In genomic region chr7:130867039-130867438, GRCh38 we compare ENCODE assay signal across 19 cellular contexts.
DNase-seq lines count a peak whose midpoint lies in the region; ATAC-seq and TF ChIP-seq lines count a peak whose summit lies in the region.
"Had no signal": no experiment of that assay in that cellular context is flagged by ENCODE, and none has a peak within 500 bp of the region (broad histone marks: within the 10 kb centered on the region; RNA-seq: fewer than 3 reads in every experiment).

No MANE protein-coding gene starts in this region.

- intact Hi-C loops in activated CD8-positive, alpha-beta T cell treated with anti-CD3 and anti-CD28 coated beads for 36 hours (cut with micrococcal nuclease): no loop called here
- intact Hi-C loops in Calu3 (cut with micrococcal nuclease; ENCODE audit: unreplicated experiment) (no loop called here), psoas muscle (cut with DNase I) (no loop called here)

- no peak overlapping the region for H3K4me3 Mint-ChIP-seq in activated CD8-positive, alpha-beta T cell treated with anti-CD3 and anti-CD28 coated beads for 36 hours
- H3K4me3 Mint-ChIP-seq in activated CD8-positive, alpha-beta T cell treated with anti-CD3 and anti-CD28 coated beads, Interleukin-2, amount 10 ng/mL, durations not matched to agents 7 days and 5 days: no peak overlapping the region
- H3K4me3 Mint-ChIP-seq in Calu3 (ENCODE audit: low read depth, unreplicated experiment): no peak overlapping the region

- ATAC-seq in activated CD8-positive, alpha-beta T cell treated with anti-CD3 and anti-CD28 coated beads for 36 hours: peak; percentile 13
- no peak for ATAC-seq in activated CD8-positive, alpha-beta T cell treated with anti-CD3 and anti-CD28 coated beads, Interleukin-2, amount 10 ng/mL, durations not matched to agents 7 days and 5 days
- ATAC-seq in SK-N-SH treated with all-trans-retinoic acid at 6 μM for 48 hours (peak; percentile 18), psoas muscle (peak in 3 of 4 donors; percentile 3 to 11 (median 8))

- no peaks in the 10 kb centered on the region for H3K27me3 Mint-ChIP-seq in activated CD8-positive, alpha-beta T cell treated with anti-CD3 and anti-CD28 coated beads for 36 hours
- H3K27me3 Mint-ChIP-seq in activated CD8-positive, alpha-beta T cell treated with anti-CD3 and anti-CD28 coated beads, Interleukin-2, amount 10 ng/mL, durations not matched to agents 7 days and 5 days (ENCODE audit: low read depth): no peaks in the 10 kb centered on the region
- no peaks in the 10 kb centered on the region for H3K27me3 Mint-ChIP-seq in Calu3 (ENCODE audit: unreplicated experiment)

- H3K27me3 ChIP-seq in psoas muscle (ENCODE audit: insufficient read depth in 3 of 3, low read length in 2 of 3): no peaks in the 10 kb centered on the region
- H3K27me3 ChIP-seq: neutrophil had no signal

- WGBS in psoas muscle, 3 donors: 91 to 94% (median 93%) methylated on average over 2 of the region's 2 CpGs

- H3K36me3 ChIP-seq in psoas muscle (ENCODE audit: insufficient read depth in 1 of 2, low read depth in 1 of 2): peaks cover 11 to 100% of the 10 kb centered on the region in 2 donors

- H3K4me1 ChIP-seq in psoas muscle: no peaks in the 10 kb centered on the region

- no peak overlapping the region for H3K27ac Mint-ChIP-seq in activated CD8-positive, alpha-beta T cell treated with anti-CD3 and anti-CD28 coated beads for 36 hours
- H3K27ac Mint-ChIP-seq in activated CD8-positive, alpha-beta T cell treated with anti-CD3 and anti-CD28 coated beads, Interleukin-2, amount 10 ng/mL, durations not matched to agents 7 days and 5 days: no peak overlapping the region
- peak overlapping the region; percentile 71 for H3K27ac Mint-ChIP-seq in Calu3 (ENCODE audit: unreplicated experiment)

- POLR2A ChIA-PET in activated CD8-positive, alpha-beta T cell treated with anti-CD3 and anti-CD28 coated beads for 36 hours (lab: Charles Lee): interaction anchor here (1.1 to 2.3 kb wide), 3 partner anchors 8 to 93 kb away, joined by 3 to 10 read pairs (median 4); no protein-coding TSS in a partner anchor
- POLR2A ChIA-PET in activated CD8-positive, alpha-beta T cell treated with anti-CD3 and anti-CD28 coated beads, Interleukin-2, amount 10 ng/mL, durations not matched to agents 7 days and 5 days (lab: Charles Lee): no interaction called here
- POLR2A ChIA-PET in HEK293T (lab: Yijun Ruan, JAX): no interaction called here

- H3K36me3 Mint-ChIP-seq in activated CD8-positive, alpha-beta T cell treated with anti-CD3 and anti-CD28 coated beads for 36 hours (ENCODE audit: low read depth): peaks cover 88% of the 10 kb centered on the region
- peaks cover 65% of the 10 kb centered on the region for H3K36me3 Mint-ChIP-seq in activated CD8-positive, alpha-beta T cell treated with anti-CD3 and anti-CD28 coated beads, Interleukin-2, amount 10 ng/mL, durations not matched to agents 7 days and 5 days (ENCODE audit: low read depth)
- H3K36me3 Mint-ChIP-seq in Calu3 (ENCODE audit: insufficient read depth, unreplicated experiment): peaks cover 93% of the 10 kb centered on the region

- TF ChIP-seq CTCF in activated CD8-positive, alpha-beta T cell treated with anti-CD3 and anti-CD28 coated beads for 36 hours (IDR thresholded peaks at IDR 0.05): no peak
- TF ChIP-seq CTCF in Calu3 (IDR thresholded peaks at IDR 0.05; ENCODE audit: unreplicated experiment) (no peak), psoas muscle (IDR thresholded peaks at IDR 0.05) (no peak)

- no peaks in the 10 kb centered on the region for H3K9me3 ChIP-seq in psoas muscle
- H3K9me3 ChIP-seq: neutrophil had no signal

- H3K4me1 Mint-ChIP-seq in activated CD8-positive, alpha-beta T cell treated with anti-CD3 and anti-CD28 coated beads for 36 hours (ENCODE audit: low read depth): peaks cover 2% of the 10 kb centered on the region
- no peaks in the 10 kb centered on the region for H3K4me1 Mint-ChIP-seq in activated CD8-positive, alpha-beta T cell treated with anti-CD3 and anti-CD28 coated beads, Interleukin-2, amount 10 ng/mL, durations not matched to agents 7 days and 5 days (ENCODE audit: low read depth)
- H3K4me1 Mint-ChIP-seq in Calu3 (ENCODE audit: low read depth, unreplicated experiment): peaks cover 15% of the 10 kb centered on the region

- CTCF ChIA-PET in activated CD8-positive, alpha-beta T cell treated with anti-CD3 and anti-CD28 coated beads for 36 hours (lab: Charles Lee): interaction anchor here (1.9 kb wide), 1 partner anchor 8 kb away, joined by 7 read pairs; no protein-coding TSS in a partner anchor
- CTCF ChIA-PET in activated CD8-positive, alpha-beta T cell treated with anti-CD3 and anti-CD28 coated beads, Interleukin-2, amount 10 ng/mL, durations not matched to agents 7 days and 5 days (lab: Charles Lee): interaction anchor here (1.1 to 1.4 kb wide), 2 partner anchors 8 to 11 kb away, joined by 3 read pairs; no protein-coding TSS in a partner anchor
- CTCF ChIA-PET in Calu3 (lab: Charles Lee) (no interaction called here), HEK293T (lab: Yijun Ruan, JAX) (interaction anchor here (1.0 kb wide), 1 partner anchor 8 kb away, joined by 3 read pairs; no protein-coding TSS in a partner anchor)

- H3K4me3 ChIP-seq in psoas muscle: no peak overlapping the region

- no TSS peak for BruUV-seq in Calu3 (replicated peaks; lab: Mats Ljungman, UMichigan)

- H3K9me3 Mint-ChIP-seq in activated CD8-positive, alpha-beta T cell treated with anti-CD3 and anti-CD28 coated beads for 36 hours: peaks cover 6% of the 10 kb centered on the region
- peaks cover 11% of the 10 kb centered on the region for H3K9me3 Mint-ChIP-seq in activated CD8-positive, alpha-beta T cell treated with anti-CD3 and anti-CD28 coated beads, Interleukin-2, amount 10 ng/mL, durations not matched to agents 7 days and 5 days (ENCODE audit: insufficient read depth)
- H3K9me3 Mint-ChIP-seq in Calu3 (ENCODE audit: low read depth, unreplicated experiment): peaks cover 4% of the 10 kb centered on the region

- DNase-seq in activated CD8-positive, alpha-beta T cell treated with anti-CD3 and anti-CD28 coated beads for 36 hours: no peak
- DNase-seq in activated CD8-positive, alpha-beta T cell treated with anti-CD3 and anti-CD28 coated beads, Interleukin-2, amount 10 ng/mL, durations not matched to agents 7 days and 5 days: no peak
- DNase-seq in Calu3 (no peak), psoas muscle (no peak), anterior cingulate cortex (lab: John Stamatoyannopoulos, UW) (no peak), HEK293T (ENCODE audit: extremely low spot score) (no peak), globus pallidus (ENCODE audit: low spot score) (no peak)
- DNase-seq: activated effector memory CD4-positive, alpha-beta T cell treated with Interleukin-2 at 50 U/mL for 16 hours; C1 segment of cervical spinal cord; mammary epithelial cell; NCI-H1417 treated with DMSO at 0.1 percent for 48 hours; NCI-H2107; NCI-H510A treated with DMSO at 0.1 percent for 48 hours; stimulated activated CD4-positive, alpha-beta T cell treated with anti-CD3 and anti-CD28 coated beads, Interleukin-4, amount 100 ng/mL, for 24 hours; T1000; trophoblast cell had no signal

- H3K27ac ChIP-seq in psoas muscle: no peak overlapping the region
- H3K27ac ChIP-seq: HL-60, neutrophil had no signal

TF ChIP-seq in SK-N-SH treated with all-trans-retinoic acid at 6 μM for 48 hours, 23 proteins besides CTCF, POLR2A, EP300 and RAD21 (continues in another document):
- TF ChIP-seq CSDC2 (CRISPR knock-in tag; IDR thresholded peaks at IDR 0.05) (no peak), RARB (CRISPR knock-in tag; IDR thresholded peaks at IDR 0.05) (no peak), ZNF8 (CRISPR knock-in tag; IDR thresholded peaks at IDR 0.05) (no peak), ZC3H10 (CRISPR knock-in tag; IDR thresholded peaks at IDR 0.05) (no peak), ZFP3 (CRISPR knock-in tag; IDR thresholded peaks at IDR 0.05) (no peak), TOX (CRISPR knock-in tag; IDR thresholded peaks at IDR 0.05; ENCODE audit: borderline replicate concordance) (no peak), ARNTL (CRISPR knock-in tag; IDR thresholded peaks at IDR 0.05; ENCODE audit: borderline replicate concordance, low read depth) (no peak)
- TF ChIP-seq, protein P1, sequence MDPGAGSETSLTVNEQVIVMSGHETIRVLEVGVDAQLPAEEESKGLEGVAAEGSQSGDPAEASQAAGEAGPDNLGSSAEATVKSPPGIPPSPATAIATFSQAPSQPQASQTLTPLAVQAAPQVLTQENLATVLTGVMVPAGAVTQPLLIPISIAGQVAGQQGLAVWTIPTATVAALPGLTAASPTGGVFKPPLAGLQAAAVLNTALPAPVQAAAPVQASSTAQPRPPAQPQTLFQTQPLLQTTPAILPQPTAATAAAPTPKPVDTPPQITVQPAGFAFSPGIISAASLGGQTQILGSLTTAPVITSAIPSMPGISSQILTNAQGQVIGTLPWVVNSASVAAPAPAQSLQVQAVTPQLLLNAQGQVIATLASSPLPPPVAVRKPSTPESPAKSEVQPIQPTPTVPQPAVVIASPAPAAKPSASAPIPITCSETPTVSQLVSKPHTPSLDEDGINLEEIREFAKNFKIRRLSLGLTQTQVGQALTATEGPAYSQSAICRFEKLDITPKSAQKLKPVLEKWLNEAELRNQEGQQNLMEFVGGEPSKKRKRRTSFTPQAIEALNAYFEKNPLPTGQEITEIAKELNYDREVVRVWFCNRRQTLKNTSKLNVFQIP (CRISPR knock-in tag; IDR thresholded peaks at IDR 0.05; ENCODE audit: borderline replicate concordance, low read depth): no peak

TF ChIP-seq in HEK293T, 16 proteins besides CTCF, POLR2A, EP300 and RAD21 (continues in another document):
- no peak for TF ChIP-seq TARDBP (IDR thresholded peaks at IDR 0.05)
- TF ChIP-seq ARNT (IDR thresholded peaks at IDR 0.05): no peak
- no peak for TF ChIP-seq SUZ12 (IDR thresholded peaks at IDR 0.05)
- no peak for TF ChIP-seq SP1 (IDR thresholded peaks at IDR 0.05)
- no peak for TF ChIP-seq ZNF384 (IDR thresholded peaks at IDR 0.05)
- TF ChIP-seq NFRKB (IDR thresholded peaks at IDR 0.05): no peak
- no peak for TF ChIP-seq LEF1 (IDR thresholded peaks at IDR 0.05; ENCODE audit: borderline replicate concordance)
- no peak for TF ChIP-seq HDGF (IDR thresholded peaks at IDR 0.05; ENCODE audit: borderline replicate concordance)
- TF ChIP-seq CTBP1 (IDR thresholded peaks at IDR 0.05; ENCODE audit: borderline replicate concordance): no peak
- no peak for TF ChIP-seq FOXM1 (IDR thresholded peaks at IDR 0.05; ENCODE audit: borderline replicate concordance)
- no peak for TF ChIP-seq L3MBTL2 (conservative IDR thresholded peaks at IDR 0.05)
- TF ChIP-seq PKNOX1 (IDR thresholded peaks at IDR 0.05): no peak
- TF ChIP-seq FOXK2 (IDR thresholded peaks at IDR 0.05): no peak
